In the genomic region with DNA sequence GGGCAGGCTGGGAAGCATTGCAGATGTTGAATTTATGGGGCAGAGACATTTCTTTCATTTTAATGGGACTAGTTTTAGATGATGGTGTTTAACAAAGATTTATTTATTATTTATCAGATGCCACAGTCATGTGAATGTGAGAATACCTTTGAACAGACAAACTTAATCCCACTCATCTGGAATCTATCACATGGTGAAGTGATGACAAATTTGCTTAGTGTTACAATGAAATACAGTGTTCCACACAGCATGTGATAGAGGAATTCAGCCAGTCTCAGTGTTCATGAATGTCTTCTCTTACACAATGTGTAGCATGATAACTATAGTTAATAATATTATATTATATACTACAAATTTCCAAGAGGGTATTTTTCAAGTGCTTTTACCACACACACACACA, we compare ENCODE assay signal across 8 cellular contexts.
"Had no signal": no experiment of that assay in that cellular context is flagged by ENCODE, and none has a peak within 500 bp of the region (broad histone marks: within the 10 kb centered on the region; RNA-seq: fewer than 3 reads in every experiment).

No MANE protein-coding gene starts in this region.

- H3K36me3 Mint-ChIP-seq: IgD-negative memory B cell had no signal

- H3K4me3 Mint-ChIP-seq: GM23338, H9, HFFc6, IgD-negative memory B cell had no signal

- H3K4me3 ChIP-seq: GM23338 had no signal

- DNase-seq: H9, HCEC 1CT, HFFc6, KBM-7 had no signal

- H3K27ac ChIP-seq: HL-60 had no signal

- ATAC-seq: GM23338, HepG2 had no signal

- H3K27ac Mint-ChIP-seq: GM23338, H9, HFFc6, IgD-negative memory B cell had no signal

- H3K4me1 Mint-ChIP-seq: GM23338, IgD-negative memory B cell had no signal
